ENCODE assay signal across 28 cellular contexts in the genomic region with DNA sequence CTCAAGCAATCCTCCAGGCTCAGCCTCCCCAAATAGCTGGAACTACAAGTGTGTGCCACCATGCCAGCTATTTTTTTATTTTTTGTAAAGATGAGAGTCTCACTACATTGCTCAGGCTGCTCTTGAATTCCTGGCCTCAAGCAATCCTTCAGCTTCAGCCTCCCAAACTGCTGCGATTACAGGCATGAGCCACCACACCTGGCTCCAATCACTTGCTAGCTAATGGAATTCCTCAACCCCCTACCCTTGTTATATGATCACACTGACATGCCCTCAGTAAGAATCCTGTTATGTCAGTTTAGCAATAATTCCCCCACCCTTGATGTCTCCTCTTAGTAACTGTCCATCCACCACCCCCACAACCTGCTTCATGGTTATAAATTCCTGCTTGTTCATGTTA.
"Had no signal": no experiment of that assay in that cellular context is flagged by ENCODE, and none has a peak within 500 bp of the region (broad histone marks: within the 10 kb centered on the region; RNA-seq: fewer than 3 reads in every experiment).

No MANE protein-coding gene starts in this region.

- DNase-seq: heart right ventricle; kidney; left colon; left lung; lower lobe of right lung; mammary epithelial cell; mesenchymal stem cell; naive B cell; nucleus accumbens; right lobe of liver; stimulated activated CD4-positive, alpha-beta T cell treated with anti-CD3 and anti-CD28 coated beads, Interleukin-1b, Interleukin-23, amount 100 ng/mL, for 48 hours; stimulated activated CD4-positive, alpha-beta T cell treated with anti-CD3 and anti-CD28 coated beads, Interleukin-2, amount 100 ng/mL, for 48 hours; stimulated activated CD4-positive, alpha-beta T cell treated with anti-CD3 and anti-CD28 coated beads, Interleukin-4, amount 100 ng/mL, for 4 hours; stimulated activated CD8-positive, alpha-beta memory T cell treated with anti-CD3 and anti-CD28 coated beads, Interleukin-4, amount 100 ng/mL, for 48 hours; stimulated activated naive CD4-positive, alpha-beta T cell treated with Interleukin-2 at 50 U/mL for 16 hours; stimulated activated naive CD8-positive, alpha-beta T cell treated with anti-CD3 and anti-CD28 coated beads, Interleukin-15, amount 100 ng/mL, for 72 hours; substantia nigra; upper lobe of left lung had no signal

- H3K4me3 Mint-ChIP-seq: mesothelial cell of epicardium; naive B cell; natural killer cell treated with Interleukin-12 subunit alpha and Interleukin-12 subunit beta and Interleukin-15 and Interleukin-18, amount 100 ng/mL, for 72 hours; neural crest cell; stimulated activated memory B cell treated with anti-CD40 and anti-IgM and Interleukin-4, amounts not matched to agents 10 μg/mL and 1 μg/mL and 100 μg/mL, for 72 hours; stimulated activated naive CD8-positive, alpha-beta T cell treated with anti-CD3 and anti-CD28 coated beads, Interleukin-15, amount 100 ng/mL, for 72 hours had no signal

- H3K36me3 Mint-ChIP-seq: mesothelial cell of epicardium; naive B cell; natural killer cell treated with Interleukin-12 subunit alpha and Interleukin-12 subunit beta and Interleukin-15 and Interleukin-18, amount 100 ng/mL, for 72 hours; stimulated activated memory B cell treated with anti-CD40 and anti-IgM and Interleukin-4, amounts not matched to agents 10 μg/mL and 1 μg/mL and 100 μg/mL, for 72 hours had no signal

- FAIRE-seq: kidney had no signal

- H3K27me3 ChIP-seq: heart right ventricle, hepatocyte, left lung, right atrium auricular region, right lobe of liver, tibial nerve, upper lobe of left lung, vagina had no signal

- H3K27ac Mint-ChIP-seq: naive B cell; natural killer cell treated with Interleukin-12 subunit alpha and Interleukin-12 subunit beta and Interleukin-15 and Interleukin-18, amount 100 ng/mL, for 72 hours; stimulated activated memory B cell treated with anti-CD40 and anti-IgM and Interleukin-4, amounts not matched to agents 10 μg/mL and 1 μg/mL and 100 μg/mL, for 72 hours; stimulated activated naive CD8-positive, alpha-beta T cell treated with anti-CD3 and anti-CD28 coated beads, Interleukin-15, amount 100 ng/mL, for 72 hours had no signal

- H3K36me3 ChIP-seq: heart right ventricle, left lung, lower lobe of right lung, right atrium auricular region, right lobe of liver, tibial nerve, upper lobe of left lung, vagina had no signal

- H3K4me3 ChIP-seq: heart right ventricle, hepatocyte, left lung, lower lobe of right lung, right atrium auricular region, right lobe of liver, smooth muscle cell, tibial nerve, upper lobe of left lung, vagina had no signal

- H3K4me2 ChIP-seq: hepatocyte, smooth muscle cell had no signal

- H3K4me1 Mint-ChIP-seq: stimulated activated memory B cell treated with anti-CD40 and anti-IgM and Interleukin-4, amounts not matched to agents 10 μg/mL and 1 μg/mL and 100 μg/mL, for 72 hours had no signal

- H3K4me1 ChIP-seq: left lung, right lobe of liver had no signal

- H3K9me3 Mint-ChIP-seq: mesothelial cell of epicardium; naive B cell; natural killer cell treated with Interleukin-12 subunit alpha and Interleukin-12 subunit beta and Interleukin-15 and Interleukin-18, amount 100 ng/mL, for 72 hours; neural crest cell; stimulated activated memory B cell treated with anti-CD40 and anti-IgM and Interleukin-4, amounts not matched to agents 10 μg/mL and 1 μg/mL and 100 μg/mL, for 72 hours; stimulated activated naive CD8-positive, alpha-beta T cell treated with anti-CD3 and anti-CD28 coated beads, Interleukin-15, amount 100 ng/mL, for 72 hours had no signal

- H2AFZ ChIP-seq: hepatocyte had no signal

- H3K27me3 Mint-ChIP-seq: progenitor cell of endocrine pancreas; stimulated activated memory B cell treated with anti-CD40 and anti-IgM and Interleukin-4, amounts not matched to agents 10 μg/mL and 1 μg/mL and 100 μg/mL, for 72 hours had no signal

- H3K9me3 ChIP-seq: heart right ventricle, left lung, lower lobe of right lung, right atrium auricular region, right lobe of liver, tibial nerve, upper lobe of left lung, vagina had no signal

- H3K27ac ChIP-seq: heart right ventricle, hepatocyte, left lung, lower lobe of right lung, right atrium auricular region, right lobe of liver, tibial nerve, upper lobe of left lung, vagina had no signal
